In the genomic region with DNA sequence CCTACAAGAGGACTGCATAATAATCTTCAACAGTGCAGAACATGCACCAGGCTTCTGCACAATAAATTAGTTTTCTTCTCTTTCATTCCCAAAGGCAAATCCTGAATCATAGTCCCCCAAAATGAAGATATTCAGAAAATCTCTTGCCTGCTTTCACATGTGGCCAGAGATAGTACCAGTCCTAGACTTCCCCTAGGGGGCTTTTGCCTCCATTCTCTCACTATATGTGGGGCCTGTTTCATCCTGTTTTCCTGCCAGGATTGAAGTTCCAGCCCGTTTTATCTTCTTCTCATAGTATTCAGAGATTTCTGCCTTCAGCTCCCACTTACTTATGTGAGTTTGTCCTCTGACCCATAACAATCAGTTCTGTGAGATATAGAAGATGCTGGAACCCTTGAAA, we compare ENCODE assay signal across 22 cellular contexts.
"Had no signal": no experiment of that assay in that cellular context is flagged by ENCODE, and none has a peak within 500 bp of the region (broad histone marks: within the 10 kb centered on the region; RNA-seq: fewer than 3 reads in every experiment).

No MANE protein-coding gene starts in this region.

- H3K36me3 Mint-ChIP-seq: activated naive CD8-positive, alpha-beta T cell had no signal

- H3K4me1 ChIP-seq: breast epithelium had no signal

- H3K4me3 ChIP-seq: breast epithelium, K562, PC-9 had no signal

- H3K27me3 ChIP-seq: breast epithelium had no signal

- H3K27me3 Mint-ChIP-seq: activated naive CD8-positive, alpha-beta T cell had no signal

- H3K4me2 ChIP-seq: PC-9, SK-N-SH had no signal

- H3K9me3 ChIP-seq: breast epithelium, SK-N-SH had no signal

- H2AFZ ChIP-seq: PC-9 had no signal

- H3K27ac ChIP-seq: breast epithelium, PC-9 had no signal

- DNase-seq: activated CD4-positive, alpha-beta T cell treated with anti-CD3 and anti-CD28 coated beads for 48 hours; activated CD4-positive, alpha-beta T cell treated with anti-CD3 and anti-CD28 coated beads, Interleukin-2, amount 50 U/mL, for 4 hours; activated CD4-positive, CD25-positive, alpha-beta regulatory T cell treated with anti-CD3 and anti-CD28 coated beads, Interleukin-2, amount 50 U/mL, for 72 hours; activated CD8-positive, alpha-beta memory T cell treated with anti-CD3 and anti-CD28 coated beads, Interleukin-2, amount 50 U/mL, for 48 hours; activated CD8-positive, alpha-beta T cell treated with anti-CD3 and anti-CD28 coated beads, Interleukin-2, amount 10 ng/mL, durations not matched to agents 7 days and 5 days; activated effector memory CD4-positive, alpha-beta T cell treated with Interleukin-2 at 50 U/mL for 16 hours; activated naive CD4-positive, alpha-beta T cell treated with Interleukin-2 at 50 U/mL for 16 hours; activated T-cell treated with anti-CD3 and anti-CD28 coated beads, Interleukin-2, amount 50 U/mL, for 1 hour; caudate nucleus; Kasumi-1; NCI-H1105 treated with DMSO at 0.1 percent for 48 hours; NCI-H146; NCI-H187 treated with DMSO at 0.1 percent for 48 hours; NCI-H2081 treated with DMSO at 0.1 percent for 48 hours; NCI-H446; NCI-H524; PC-9; SK-N-SH; SW 1271 had no signal

- H3K27ac Mint-ChIP-seq: activated CD8-positive, alpha-beta T cell treated with anti-CD3 and anti-CD28 coated beads, Interleukin-2, amount 10 ng/mL, durations not matched to agents 7 days and 5 days; activated naive CD8-positive, alpha-beta T cell had no signal

- H3K4me3 Mint-ChIP-seq: activated CD8-positive, alpha-beta T cell treated with anti-CD3 and anti-CD28 coated beads, Interleukin-2, amount 10 ng/mL, durations not matched to agents 7 days and 5 days; activated naive CD8-positive, alpha-beta T cell had no signal

- H3K9ac ChIP-seq: SK-N-SH had no signal
